ENCODE assay signal across 8 cellular contexts in genomic region chr17:8409966-8410881, GRCh38. TPM values are rescaled to one million over a fixed set of nuclear protein-coding genes. Genes with fewer than 3 reads are reported as not detected.
DNase-seq lines count a peak whose midpoint lies in the region; ATAC-seq and TF ChIP-seq lines count a peak whose summit lies in the region.

No MANE protein-coding gene starts in this region.

- H3K36me3 ChIP-seq in lower lobe of right lung, result no peaks in the 10 kb centered on the region

- peaks cover 22% of the 10 kb centered on the region for H3K4me1 Mint-ChIP-seq in activated CD4-positive, alpha-beta memory T cell treated with anti-CD3 and anti-CD28 coated beads for 36 hours (ENCODE audit: low read depth)

- POLR2A ChIA-PET in activated CD4-positive, alpha-beta memory T cell treated with anti-CD3 and anti-CD28 coated beads for 36 hours (lab: Charles Lee), result interaction anchor here (0.8 kb wide), 2 partner anchors 26 to 336 kb away, joined by 3 to 4 read pairs; no protein-coding TSS in a partner anchor

- H3K36me3 Mint-ChIP-seq in activated CD4-positive, alpha-beta memory T cell treated with anti-CD3 and anti-CD28 coated beads for 36 hours, result no peaks in the 10 kb centered on the region

- CTCF ChIA-PET in activated CD4-positive, alpha-beta memory T cell treated with anti-CD3 and anti-CD28 coated beads for 36 hours (lab: Charles Lee), result interaction anchor here (0.6 to 4.5 kb wide), 46 partner anchors 8 to 588 kb away, joined by 3 to 63 read pairs (median 4); partner anchors contain the start of genes MYH10, NDEL1 and RNF222

- H3K4me3 ChIP-seq in lower lobe of right lung, result no peak overlapping the region

- H3K9me3 ChIP-seq in lower lobe of right lung, result no peaks in the 10 kb centered on the region

- intact Hi-C loops in activated CD4-positive, alpha-beta memory T cell treated with anti-CD3 and anti-CD28 coated beads for 36 hours (cut with micrococcal nuclease), result loop anchor here (1.0 kb wide), 1 partner anchor 336 kb away; no protein-coding TSS in a partner anchor
- intact Hi-C loops in lower lobe of right lung (cut with DNase I), result no loop called here

- H3K27ac Mint-ChIP-seq in activated CD4-positive, alpha-beta memory T cell treated with anti-CD3 and anti-CD28 coated beads for 36 hours, result peak overlapping the region; percentile 61

- peaks cover 9% of the 10 kb centered on the region for H3K27me3 Mint-ChIP-seq in activated CD4-positive, alpha-beta memory T cell treated with anti-CD3 and anti-CD28 coated beads for 36 hours

- H3K4me1 ChIP-seq in lower lobe of right lung, result peaks cover 24% of the 10 kb centered on the region

- no peaks in the 10 kb centered on the region for H3K9me3 Mint-ChIP-seq in activated CD4-positive, alpha-beta memory T cell treated with anti-CD3 and anti-CD28 coated beads for 36 hours

- H3K4me3 Mint-ChIP-seq in activated CD4-positive, alpha-beta memory T cell treated with anti-CD3 and anti-CD28 coated beads for 36 hours, result peak overlapping the region; percentile 40

- H3K27me3 ChIP-seq in lower lobe of right lung (ENCODE audit: low read depth), result no peaks in the 10 kb centered on the region

- TF ChIP-seq CTCF in lower lobe of right lung (IDR thresholded peaks at IDR 0.05), result peak; percentile 89

- no peak overlapping the region for H3K27ac ChIP-seq in lower lobe of right lung

- peak; percentile 8 to 86 (median 68) for DNase-seq in C1 segment of cervical spinal cord (lab: John Stamatoyannopoulos, UW)
- peak; percentile 63 for DNase-seq in NCI-H774 (lab: John Stamatoyannopoulos, UW)
- DNase-seq in activated CD4-positive, alpha-beta memory T cell treated with anti-CD3 and anti-CD28 coated beads for 36 hours, result peak; percentile 86
- DNase-seq in effector CD8-positive, alpha-beta T cell (lab: John Stamatoyannopoulos, UW), result peak; percentile 79
- DNase-seq in lower lobe of right lung, result peak; percentile 90
- DNase-seq in stimulated activated CD4-positive, alpha-beta T cell treated with anti-CD3 and anti-CD28 coated beads, TNF-alpha, amount 100 ng/mL, for 48 hours (ENCODE audit: low read depth in 3 of 3), result peak; percentile 42 to 75 (median 70)

- ATAC-seq in HG03354 (IDR thresholded peaks at IDR 0.05; ENCODE audit: poor library complexity, severe bottlenecking, unreplicated experiment) (peak; percentile 50), lower lobe of right lung (peak; percentile 89 to 92), HG03175 (IDR thresholded peaks at IDR 0.05; ENCODE audit: unreplicated experiment) (no peak)

RNA-seq across cellular contexts. Expression of gene RNF222, which starts 12.6 kb away (rescaled TPM):
- not detected for total RNA-seq in activated CD4-positive, alpha-beta memory T cell treated with anti-CD3 and anti-CD28 coated beads for 36 hours
- not detected for total RNA-seq in lower lobe of right lung

RNA-seq across cellular contexts. Expression of gene NDEL1, which starts 25.5 kb away (rescaled TPM):
- total RNA-seq in activated CD4-positive, alpha-beta memory T cell treated with anti-CD3 and anti-CD28 coated beads for 36 hours, result 10 to 100 TPM; 58.0 to 62.8 TPM
- 74.1 TPM for total RNA-seq in lower lobe of right lung

RNA-seq across cellular contexts. Expression of gene RPL26, which starts 27.2 kb away (rescaled TPM):
- 1,000 to 10,000 TPM; 2,959 to 2,997 TPM for total RNA-seq in activated CD4-positive, alpha-beta memory T cell treated with anti-CD3 and anti-CD28 coated beads for 36 hours
- total RNA-seq in lower lobe of right lung, result 1,194 TPM
